9 cellular contexts compared by ENCODE assay signal in genomic region chr17:31392002-31392855, GRCh38. TPM values are rescaled to one million over a fixed set of nuclear protein-coding genes. Genes with fewer than 3 reads are reported as not detected.
DNase-seq lines count a peak whose midpoint lies in the region; ATAC-seq and TF ChIP-seq lines count a peak whose summit lies in the region.
"Had no signal": no experiment of that assay in that cellular context is flagged by ENCODE, and none has a peak within 500 bp of the region (broad histone marks: within the 10 kb centered on the region; RNA-seq: fewer than 3 reads in every experiment).

No MANE protein-coding gene starts in this region.

- no peaks in the 10 kb centered on the region for H3K4me1 ChIP-seq in HEK293 (ENCODE audit: control insufficient read depth, insufficient read depth, low read length)

- H3K36me3 ChIP-seq in HEK293 (ENCODE audit: control insufficient read depth in 2 of 2, insufficient read depth in 1 of 2, low read length in 2 of 2) = no peaks in the 10 kb centered on the region

- H3K36me3 Mint-ChIP-seq in chondrocyte (ENCODE audit: low read depth) (no peaks in the 10 kb centered on the region), natural killer cell (peaks cover 6% of the 10 kb centered on the region)

- peaks cover 13% of the 10 kb centered on the region for H3K4me1 Mint-ChIP-seq in chondrocyte (ENCODE audit: low read depth)
- H3K4me1 Mint-ChIP-seq in natural killer cell = peaks cover 10 to 24% of the 10 kb centered on the region in 2 donors

- intact Hi-C loops in natural killer cell (cut with micrococcal nuclease) = no loop called here

- H3K27me3 Mint-ChIP-seq in chondrocyte (ENCODE audit: low read depth) (peaks cover 18% of the 10 kb centered on the region), natural killer cell (ENCODE audit: low read depth in 2 of 2) (peaks cover 53 to 58% of the 10 kb centered on the region in 2 donors)

- H3K4me3 ChIP-seq in HEK293 (ENCODE audit: low read depth, low read length) = peak overlapping the region; percentile 39

- H3K9me3 Mint-ChIP-seq in chondrocyte (ENCODE audit: low read depth) (no peaks in the 10 kb centered on the region), natural killer cell (no peaks in the 10 kb centered on the region)

- peak in 1 of 3 donors; percentile 31 for ATAC-seq in natural killer cell
- no peak for ATAC-seq in GM18870 (IDR thresholded peaks at IDR 0.05; ENCODE audit: unreplicated experiment)
- no peak for ATAC-seq in activated CD4-positive, CD25-positive, alpha-beta regulatory T cell treated with anti-CD3 and anti-CD28 coated beads, Interleukin-2, amount 50 U/mL, for 24 hours
- ATAC-seq in HG03439 (IDR thresholded peaks at IDR 0.05; ENCODE audit: unreplicated experiment) = no peak

- peak; percentile 8 for DNase-seq in AG08396 (ENCODE audit: low spot score)
- DNase-seq in chondrocyte (ENCODE audit: low spot score) = no peak
- no peak for DNase-seq in natural killer cell
- DNase-seq in activated CD4-positive, CD25-positive, alpha-beta regulatory T cell treated with anti-CD3 and anti-CD28 coated beads, Interleukin-2, amount 50 U/mL, for 72 hours = no peak
- DNase-seq: cortex of kidney had no signal

- no peak overlapping the region for H3K27ac ChIP-seq in HEK293 (ENCODE audit: extremely low read depth, low read depth, low read length)

- TF ChIP-seq CTCF in HEK293 (tag by site-specific recombination; IDR thresholded peaks at IDR 0.05) (no peak), chondrocyte (IDR thresholded peaks at IDR 0.05) (no peak), natural killer cell (IDR thresholded peaks at IDR 0.05) (no peak)

- H3K4me3 Mint-ChIP-seq in chondrocyte (ENCODE audit: unreplicated experiment) = peak overlapping the region; percentile 53
- peak overlapping the region; percentile 74 for H3K4me3 Mint-ChIP-seq in natural killer cell

- H3K27ac Mint-ChIP-seq in chondrocyte (ENCODE audit: unreplicated experiment) (no peak overlapping the region), natural killer cell (no peak overlapping the region)

- POLR2A ChIA-PET in HEK293 (lab: Yijun Ruan, JAX) = interaction anchor here (0.6 kb wide), 1 partner anchor 143 kb away, joined by 3 read pairs; no protein-coding TSS in a partner anchor

- no peaks in the 10 kb centered on the region for H3K9me3 ChIP-seq in HEK293 (ENCODE audit: control insufficient read depth, insufficient read depth, low read depth, low read length)

- CTCF ChIA-PET in HEK293 (lab: Yijun Ruan, JAX) = no interaction called here

TF ChIP-seq in HEK293, 187 proteins besides CTCF, POLR2A, EP300 and RAD21:
- TF ChIP-seq ZNF138 (tag by site-specific recombination; IDR thresholded peaks at IDR 0.05; ENCODE audit: borderline replicate concordance) (no peak), ZNF548 (tag by site-specific recombination; IDR thresholded peaks at IDR 0.05) (no peak), ZBTB8A (tag by site-specific recombination; IDR thresholded peaks at IDR 0.05) (no peak), ZNF571 (tag by site-specific recombination; IDR thresholded peaks at IDR 0.05) (no peak), ZIC2 (tag by site-specific recombination; IDR thresholded peaks at IDR 0.05) (no peak), OVOL3 (tag by site-specific recombination; IDR thresholded peaks at IDR 0.05) (no peak)
- TF ChIP-seq, protein P1, sequence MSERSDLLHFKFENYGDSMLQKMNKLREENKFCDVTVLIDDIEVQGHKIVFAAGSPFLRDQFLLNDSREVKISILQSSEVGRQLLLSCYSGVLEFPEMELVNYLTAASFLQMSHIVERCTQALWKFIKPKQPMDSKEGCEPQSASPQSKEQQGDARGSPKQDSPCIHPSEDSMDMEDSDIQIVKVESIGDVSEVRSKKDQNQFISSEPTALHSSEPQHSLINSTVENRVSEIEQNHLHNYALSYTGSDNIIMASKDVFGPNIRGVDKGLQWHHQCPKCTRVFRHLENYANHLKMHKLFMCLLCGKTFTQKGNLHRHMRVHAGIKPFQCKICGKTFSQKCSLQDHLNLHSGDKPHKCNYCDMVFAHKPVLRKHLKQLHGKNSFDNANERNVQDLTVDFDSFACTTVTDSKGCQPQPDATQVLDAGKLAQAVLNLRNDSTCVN (tag by site-specific recombination; optimal IDR thresholded peaks at IDR 0.05) = peak; percentile 15

RNA-seq across cellular contexts. Expression of gene RAB11FIP4, which starts 0.8 kb away (rescaled TPM):
- total RNA-seq in chondrocyte (0.30 to 0.94 TPM (median 0.59 TPM) in 3 replicates), natural killer cell (100 to 1,000 TPM in 2 of 3 donors, 10 to 100 TPM in 1; 81.4 to 121 (median 102) TPM)

Comparison
In these comparisons a context has a peak if more than half of its experiments do, and no peak if none do; other contexts are left out.
1. RNA of gene RAB11FIP4, which starts 0.8 kb away (total RNA-seq): 81.4 to 121 TPM in natural killer cell; 0.30 to 0.94 TPM in chondrocyte; every median in the first group is over 10 times any median in the second.